Comparison of ENCODE assay signal across 1 cellular context in the genomic region with DNA sequence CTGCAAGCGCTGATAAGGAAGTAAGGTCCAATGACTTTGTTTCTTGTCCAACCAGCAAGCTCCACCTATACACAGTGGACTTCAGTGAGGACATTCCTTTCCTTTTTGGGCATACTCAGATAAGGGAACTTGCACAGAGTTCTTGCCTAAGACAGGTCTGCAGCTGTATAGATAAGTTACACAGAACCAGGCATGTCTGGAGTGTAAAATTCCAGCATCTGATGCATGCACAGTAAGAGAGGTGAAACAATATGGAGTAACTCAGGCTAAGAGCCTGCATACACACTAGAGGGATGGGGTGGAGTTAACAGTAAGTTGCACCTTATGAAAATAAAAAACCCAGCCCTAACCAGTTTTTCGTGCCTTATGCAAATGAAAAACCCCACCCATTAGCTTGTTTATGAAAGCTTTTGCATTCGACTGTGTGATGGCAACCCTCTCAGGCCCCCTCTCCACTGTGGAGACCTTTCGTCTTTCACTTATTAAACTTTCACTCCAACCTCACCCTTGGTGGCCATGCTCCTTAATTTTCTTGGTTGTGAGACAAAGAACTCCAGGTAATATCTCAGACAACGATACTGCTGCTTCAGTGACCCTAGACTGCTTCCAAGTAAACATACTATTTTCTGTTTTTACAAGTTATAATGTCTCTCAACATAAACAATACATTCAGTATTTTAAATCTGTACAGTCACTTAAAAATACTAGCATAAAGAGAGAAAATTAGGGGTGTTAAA.
TF ChIP-seq lines count a peak whose summit lies in the region.

No MANE protein-coding gene starts in this region.

TF ChIP-seq in K562, 482 proteins besides CTCF, POLR2A, EP300 and RAD21 (continued from another document and continues in another):
- TF ChIP-seq MXD1 (CRISPR knock-in tag; IDR thresholded peaks at IDR 0.05; ENCODE audit: borderline replicate concordance, poor library complexity, severe bottlenecking), result peak; percentile 91
- peak; percentile 95 for TF ChIP-seq ZNF444 (CRISPR knock-in tag; IDR thresholded peaks at IDR 0.05)
- peak; percentile 97 for TF ChIP-seq ZNF76 (CRISPR knock-in tag; IDR thresholded peaks at IDR 0.05; ENCODE audit: borderline replicate concordance)
- TF ChIP-seq CBFA2T3 (IDR thresholded peaks at IDR 0.05), result peak; percentile 94
- peak; percentile 96; the same call in 1 of the 2 replicates for TF ChIP-seq HOMEZ (CRISPR knock-in tag; IDR thresholded peaks at IDR 0.05)
- no peak for TF ChIP-seq TBL1XR1 (IDR thresholded peaks at IDR 0.05; ENCODE audit: low read length in 2 of 2)
- TF ChIP-seq ZNF445 (CRISPR knock-in tag; IDR thresholded peaks at IDR 0.05; ENCODE audit: low read depth), result peak; percentile 88
- TF ChIP-seq, protein P1, sequence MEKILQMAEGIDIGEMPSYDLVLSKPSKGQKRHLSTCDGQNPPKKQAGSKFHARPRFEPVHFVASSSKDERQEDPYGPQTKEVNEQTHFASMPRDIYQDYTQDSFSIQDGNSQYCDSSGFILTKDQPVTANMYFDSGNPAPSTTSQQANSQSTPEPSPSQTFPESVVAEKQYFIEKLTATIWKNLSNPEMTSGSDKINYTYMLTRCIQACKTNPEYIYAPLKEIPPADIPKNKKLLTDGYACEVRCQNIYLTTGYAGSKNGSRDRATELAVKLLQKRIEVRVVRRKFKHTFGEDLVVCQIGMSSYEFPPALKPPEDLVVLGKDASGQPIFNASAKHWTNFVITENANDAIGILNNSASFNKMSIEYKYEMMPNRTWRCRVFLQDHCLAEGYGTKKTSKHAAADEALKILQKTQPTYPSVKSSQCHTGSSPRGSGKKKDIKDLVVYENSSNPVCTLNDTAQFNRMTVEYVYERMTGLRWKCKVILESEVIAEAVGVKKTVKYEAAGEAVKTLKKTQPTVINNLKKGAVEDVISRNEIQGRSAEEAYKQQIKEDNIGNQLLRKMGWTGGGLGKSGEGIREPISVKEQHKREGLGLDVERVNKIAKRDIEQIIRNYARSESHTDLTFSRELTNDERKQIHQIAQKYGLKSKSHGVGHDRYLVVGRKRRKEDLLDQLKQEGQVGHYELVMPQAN (IDR thresholded peaks at IDR 0.05; ENCODE audit: borderline replicate concordance), result no peak
- TF ChIP-seq ZNF79 (CRISPR knock-in tag; IDR thresholded peaks at IDR 0.05; ENCODE audit: low read depth), result peak; percentile 95
- TF ChIP-seq, protein P2, sequence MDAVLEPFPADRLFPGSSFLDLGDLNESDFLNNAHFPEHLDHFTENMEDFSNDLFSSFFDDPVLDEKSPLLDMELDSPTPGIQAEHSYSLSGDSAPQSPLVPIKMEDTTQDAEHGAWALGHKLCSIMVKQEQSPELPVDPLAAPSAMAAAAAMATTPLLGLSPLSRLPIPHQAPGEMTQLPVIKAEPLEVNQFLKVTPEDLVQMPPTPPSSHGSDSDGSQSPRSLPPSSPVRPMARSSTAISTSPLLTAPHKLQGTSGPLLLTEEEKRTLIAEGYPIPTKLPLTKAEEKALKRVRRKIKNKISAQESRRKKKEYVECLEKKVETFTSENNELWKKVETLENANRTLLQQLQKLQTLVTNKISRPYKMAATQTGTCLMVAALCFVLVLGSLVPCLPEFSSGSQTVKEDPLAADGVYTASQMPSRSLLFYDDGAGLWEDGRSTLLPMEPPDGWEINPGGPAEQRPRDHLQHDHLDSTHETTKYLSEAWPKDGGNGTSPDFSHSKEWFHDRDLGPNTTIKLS (IDR thresholded peaks at IDR 0.05; ENCODE audit: borderline replicate concordance, low read depth), result no peak
- TF ChIP-seq ZSCAN32 (CRISPR knock-in tag; IDR thresholded peaks at IDR 0.05), result peak; percentile 85
- peak; percentile 96 for TF ChIP-seq SLC30A9 (CRISPR knock-in tag; IDR thresholded peaks at IDR 0.05)
- TF ChIP-seq TCF3 (CRISPR knock-in tag; IDR thresholded peaks at IDR 0.05), result peak; percentile 93
- TF ChIP-seq TCFL5 (CRISPR knock-in tag; conservative IDR thresholded peaks at IDR 0.05), result peak; percentile 99
- TF ChIP-seq ZNF175 (CRISPR knock-in tag; IDR thresholded peaks at IDR 0.05; ENCODE audit: low read depth), result peak; percentile 98
- peak; percentile 85 for TF ChIP-seq ZNF324 (CRISPR knock-in tag; IDR thresholded peaks at IDR 0.05)
- TF ChIP-seq KDM2B (CRISPR knock-in tag; IDR thresholded peaks at IDR 0.05), result peak; percentile 98
- TF ChIP-seq FOXO4 (CRISPR knock-in tag; IDR thresholded peaks at IDR 0.05), result peak; percentile 97
- no peak for TF ChIP-seq RERE (CRISPR knock-in tag; IDR thresholded peaks at IDR 0.05; ENCODE audit: borderline replicate concordance)
- no peak for TF ChIP-seq ESRRA (IDR thresholded peaks at IDR 0.05; ENCODE audit: borderline replicate concordance, low read depth)
- 0 out of 2 replicates have a peak, but pooled peaks have one; percentile 34 for TF ChIP-seq PHB2 (IDR thresholded peaks at IDR 0.05; ENCODE audit: low read depth)
- peak; percentile 85 to 86 for TF ChIP-seq TRIM24 (IDR thresholded peaks at IDR 0.05)
- TF ChIP-seq ZFX (CRISPR knock-in tag; IDR thresholded peaks at IDR 0.05), result no peak
- TF ChIP-seq KLF6 (CRISPR knock-in tag; IDR thresholded peaks at IDR 0.05; ENCODE audit: borderline replicate concordance), result peak; percentile 99
- TF ChIP-seq ZC3H11A (IDR thresholded peaks at IDR 0.05; ENCODE audit: low read depth, low read length), result no peak
- TF ChIP-seq EWSR1 (IDR thresholded peaks at IDR 0.05; ENCODE audit: borderline replicate concordance, low read depth, partially characterized antibody), result no peak
- peak in 1 of 2 experiments; percentile 17; a peak in 1 of 4 replicates for TF ChIP-seq HDAC1 (IDR thresholded peaks at IDR 0.05)
- TF ChIP-seq BCL6 (CRISPR knock-in tag; IDR thresholded peaks at IDR 0.05), result peak; percentile 96
- TF ChIP-seq ZBTB17 (CRISPR knock-in tag; IDR thresholded peaks at IDR 0.05), result peak; percentile 98
- TF ChIP-seq YY1 (IDR thresholded peaks at IDR 0.05; ENCODE audit: borderline replicate concordance in 1 of 3, control insufficient read depth in 1 of 3, extremely low read depth in 1 of 3, insufficient read depth in 3 of 3, insufficient read length in 1 of 3, insufficient replicate concordance in 2 of 3, low read depth in 1 of 3, low read length in 2 of 3), result no peak
- TF ChIP-seq EHMT2 (IDR thresholded peaks at IDR 0.05), result no peak
- TF ChIP-seq MAFG (tag; conservative IDR thresholded peaks at IDR 0.05), result peak; percentile 68
- no peak for TF ChIP-seq NR2C1 (IDR thresholded peaks at IDR 0.05)
- TF ChIP-seq NR2C1 (tag; IDR thresholded peaks at IDR 0.05), result peak; percentile 98
- TF ChIP-seq ERF (CRISPR knock-in tag; IDR thresholded peaks at IDR 0.05), result peak; percentile 99
- no peak for TF ChIP-seq KLF10 (CRISPR knock-in tag; IDR thresholded peaks at IDR 0.05)
- TF ChIP-seq, protein P3, sequence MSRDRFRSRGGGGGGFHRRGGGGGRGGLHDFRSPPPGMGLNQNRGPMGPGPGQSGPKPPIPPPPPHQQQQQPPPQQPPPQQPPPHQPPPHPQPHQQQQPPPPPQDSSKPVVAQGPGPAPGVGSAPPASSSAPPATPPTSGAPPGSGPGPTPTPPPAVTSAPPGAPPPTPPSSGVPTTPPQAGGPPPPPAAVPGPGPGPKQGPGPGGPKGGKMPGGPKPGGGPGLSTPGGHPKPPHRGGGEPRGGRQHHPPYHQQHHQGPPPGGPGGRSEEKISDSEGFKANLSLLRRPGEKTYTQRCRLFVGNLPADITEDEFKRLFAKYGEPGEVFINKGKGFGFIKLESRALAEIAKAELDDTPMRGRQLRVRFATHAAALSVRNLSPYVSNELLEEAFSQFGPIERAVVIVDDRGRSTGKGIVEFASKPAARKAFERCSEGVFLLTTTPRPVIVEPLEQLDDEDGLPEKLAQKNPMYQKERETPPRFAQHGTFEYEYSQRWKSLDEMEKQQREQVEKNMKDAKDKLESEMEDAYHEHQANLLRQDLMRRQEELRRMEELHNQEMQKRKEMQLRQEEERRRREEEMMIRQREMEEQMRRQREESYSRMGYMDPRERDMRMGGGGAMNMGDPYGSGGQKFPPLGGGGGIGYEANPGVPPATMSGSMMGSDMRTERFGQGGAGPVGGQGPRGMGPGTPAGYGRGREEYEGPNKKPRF (IDR thresholded peaks at IDR 0.05; ENCODE audit: low read depth, low read length), result no peak
- no peak for TF ChIP-seq YBX1 (IDR thresholded peaks at IDR 0.05)
- peak; percentile 97 for TF ChIP-seq TSHZ1 (CRISPR knock-in tag; IDR thresholded peaks at IDR 0.05)
- peak; percentile 95 for TF ChIP-seq DIDO1 (tag; IDR thresholded peaks at IDR 0.05; ENCODE audit: low read depth)
- TF ChIP-seq RUNX1 (IDR thresholded peaks at IDR 0.05; ENCODE audit: low read depth), result no peak
